In genomic region chr13:79407349-79407979, GRCh38 we compare ENCODE assay signal across 10 cellular contexts. TPM values are rescaled to one million over a fixed set of nuclear protein-coding genes. Genes with fewer than 3 reads are reported as not detected.
DNase-seq lines count a peak whose midpoint lies in the region; ATAC-seq and TF ChIP-seq lines count a peak whose summit lies in the region.
"Had no signal": no experiment of that assay in that cellular context is flagged by ENCODE, and none has a peak within 500 bp of the region (broad histone marks: within the 10 kb centered on the region; RNA-seq: fewer than 3 reads in every experiment).

No MANE protein-coding gene starts in this region.

- H3K4me1 ChIP-seq in HUES48 (ENCODE audit: control insufficient read depth, insufficient read depth, low read length): peaks cover 19% of the 10 kb centered on the region
- H3K4me1 ChIP-seq in muscle layer of colon (ENCODE audit: insufficient read depth, low read length): peaks cover 25% of the 10 kb centered on the region

- H3K4me1 Mint-ChIP-seq in activated T-helper 17 cell treated with anti-CD3 and anti-CD28 coated beads, Interleukin-2, amount 50 U/mL, for 72 hours: peaks cover 23% of the 10 kb centered on the region

- no peaks in the 10 kb centered on the region for H3K36me3 Mint-ChIP-seq in activated T-helper 17 cell treated with anti-CD3 and anti-CD28 coated beads, Interleukin-2, amount 50 U/mL, for 72 hours (ENCODE audit: low read depth)

- H3K9me3 ChIP-seq in HUES48 (ENCODE audit: control insufficient read depth, insufficient read depth, low read length): no peaks in the 10 kb centered on the region
- H3K9me3 ChIP-seq in muscle layer of colon (ENCODE audit: low read length): no peaks in the 10 kb centered on the region
- H3K9me3 ChIP-seq: ovary had no signal

- DNase-seq in GM06990 (ENCODE audit: extremely low read depth, insufficient read length) (no peak), C1 segment of cervical spinal cord (lab: John Stamatoyannopoulos, UW) (no peak), NCI-H187 treated with DMSO at 0.1 percent for 48 hours (lab: John Stamatoyannopoulos, UW) (no peak)
- DNase-seq: NCI-H510A, ovary had no signal

- no peaks in the 10 kb centered on the region for H3K9me3 Mint-ChIP-seq in activated T-helper 17 cell treated with anti-CD3 and anti-CD28 coated beads, Interleukin-2, amount 50 U/mL, for 72 hours

- no peaks in the 10 kb centered on the region for H3K27me3 ChIP-seq in GM06990 (replicated peaks; ENCODE audit: control insufficient read depth, insufficient read depth, low read length)
- H3K27me3 ChIP-seq in HUES48 (ENCODE audit: control insufficient read depth, insufficient read depth, low read length): no peaks in the 10 kb centered on the region
- H3K27me3 ChIP-seq in muscle layer of colon (ENCODE audit: control insufficient read depth in 1 of 2, insufficient read depth in 2 of 2, low read length in 2 of 2): no peaks in the 10 kb centered on the region
- H3K27me3 ChIP-seq: ovary had no signal

- H3K36me3 ChIP-seq in GM06990 (ENCODE audit: control insufficient read depth, insufficient read depth, low read length) (no peaks in the 10 kb centered on the region), HUES48 (ENCODE audit: control insufficient read depth, insufficient read depth, low read length) (no peaks in the 10 kb centered on the region), muscle layer of colon (ENCODE audit: insufficient read depth, low read length) (no peaks in the 10 kb centered on the region)
- H3K36me3 ChIP-seq: ovary had no signal

- peak; percentile 30 for ATAC-seq in activated T-helper 17 cell treated with anti-CD3 and anti-CD28 coated beads, Interleukin-2, amount 50 U/mL, for 72 hours (replicated peaks)
- ATAC-seq in GM19035 (IDR thresholded peaks at IDR 0.05; ENCODE audit: unreplicated experiment): no peak
- no peak for ATAC-seq in HG02840 (IDR thresholded peaks at IDR 0.05; ENCODE audit: low FRiP score, unreplicated experiment)

- H3K4me3 ChIP-seq in GM06990 (replicated peaks; ENCODE audit: low read depth, low read length) (peak overlapping the region; percentile 94), HUES48 (ENCODE audit: low read depth, low read length) (peak overlapping the region; percentile 94; the same call in 1 of the 2 replicates), muscle layer of colon (ENCODE audit: low read depth in 1 of 2, low read length in 2 of 2) (peak overlapping the region; percentile 3 to 74)

- H3K9ac ChIP-seq in HUES48 (ENCODE audit: low read depth, low read length) (no peak overlapping the region), muscle layer of colon (ENCODE audit: low read length) (no peak overlapping the region)

- no peak overlapping the region for H3K27ac Mint-ChIP-seq in activated T-helper 17 cell treated with anti-CD3 and anti-CD28 coated beads, Interleukin-2, amount 50 U/mL, for 72 hours

- no peak overlapping the region for H3K4me3 Mint-ChIP-seq in activated T-helper 17 cell treated with anti-CD3 and anti-CD28 coated beads, Interleukin-2, amount 50 U/mL, for 72 hours

- H3K27ac ChIP-seq in HUES48 (ENCODE audit: low read depth, low read length) (no peak overlapping the region), muscle layer of colon (ENCODE audit: low read depth, low read length) (no peak overlapping the region)

- no peaks in the 10 kb centered on the region for H3K27me3 Mint-ChIP-seq in activated T-helper 17 cell treated with anti-CD3 and anti-CD28 coated beads, Interleukin-2, amount 50 U/mL, for 72 hours

- no peak for TF ChIP-seq CTCF in GM06990 (IDR thresholded peaks at IDR 0.05; ENCODE audit: insufficient read depth, low read length, poor library complexity, severe bottlenecking)

RNA-seq across cellular contexts. Expression of gene RBM26, which starts 1.4 kb away (rescaled TPM):
- 10 to 100 TPM; 56.8 to 71.8 TPM for total RNA-seq in activated T-helper 17 cell treated with anti-CD3 and anti-CD28 coated beads, Interleukin-2, amount 50 U/mL, for 72 hours

Comparison
In these comparisons a context has a peak if more than half of its experiments do, and no peak if none do; other contexts are left out.
1. H3K4me3 ChIP-seq: peak in every context shown above with its lines; median percentile 94 in GM06990; 94 in HUES48; 38 in muscle layer of colon.